ENCODE assay signal across 2 cellular contexts in genomic region chr1:26368486-26368885, GRCh38.
A peak's percentile ranks its signal among the peaks of the same experiment; 100 is the strongest.
TF ChIP-seq lines count a peak whose summit lies in the region.

No MANE protein-coding gene starts in this region.

TF ChIP-seq in HepG2, 621 proteins besides CTCF, POLR2A, EP300 and RAD21:
- TF ChIP-seq THAP9 (CRISPR knock-in tag; IDR thresholded peaks at IDR 0.05; ENCODE audit: borderline replicate concordance) (no peak), GATAD2A (CRISPR knock-in tag; IDR thresholded peaks at IDR 0.05) (no peak), EHMT2 (IDR thresholded peaks at IDR 0.05; ENCODE audit: borderline replicate concordance, low read depth, low read length) (no peak), EEA1 (CRISPR knock-in tag; IDR thresholded peaks at IDR 0.05; ENCODE audit: borderline replicate concordance) (no peak), ZNF629 (CRISPR knock-in tag; conservative IDR thresholded peaks at IDR 0.05) (peak; percentile 49; the same call in 1 of the 2 replicates)

TF ChIP-seq in HEK293, 187 proteins besides CTCF, POLR2A, EP300 and RAD21:
- 0 out of 2 replicates have a peak, but pooled peaks have one; percentile 16 for TF ChIP-seq ZNF121 (tag by site-specific recombination; IDR thresholded peaks at IDR 0.05)
- no peak for TF ChIP-seq ZSCAN16 (tag by site-specific recombination; IDR thresholded peaks at IDR 0.05)
- no peak for TF ChIP-seq ZNF501 (tag by site-specific recombination; IDR thresholded peaks at IDR 0.05)
